19 cellular contexts compared by ENCODE assay signal in genomic region chr2:219112651-219113338, GRCh38. TPM values are rescaled to one million over a fixed set of nuclear protein-coding genes. Genes with fewer than 3 reads are reported as not detected.
DNase-seq lines count a peak whose midpoint lies in the region; ATAC-seq and TF ChIP-seq lines count a peak whose summit lies in the region.
"Had no signal": no experiment of that assay in that cellular context is flagged by ENCODE, and none has a peak within 500 bp of the region (broad histone marks: within the 10 kb centered on the region; RNA-seq: fewer than 3 reads in every experiment).

No MANE protein-coding gene starts in this region.

- peak overlapping the region; percentile 25 for H3K4me2 ChIP-seq in hepatocyte
- H3K4me2 ChIP-seq: BLaER1 had no signal

- WGBS in hepatocyte (ENCODE audit: low lambda C conversion rate, missing lambda C conversion rate), result 72% methylated on average over 9 of the region's 9 CpGs

- peaks cover 8% of the 10 kb centered on the region for H3K36me3 Mint-ChIP-seq in activated T-cell treated with anti-CD3 and anti-CD28 coated beads, Interleukin-2, amount 50 U/mL, for 24 hours (ENCODE audit: low read depth)

- peak overlapping the region; percentile 12 for H3K9ac ChIP-seq in rectal smooth muscle tissue (ENCODE audit: low read length)
- H3K9ac ChIP-seq: BLaER1, GM23248 had no signal

- no peak overlapping the region for H3K4me3 ChIP-seq in hepatocyte
- peak overlapping the region; percentile 32 for H3K4me3 ChIP-seq in rectal smooth muscle tissue (ENCODE audit: low read length)
- H3K4me3 ChIP-seq: BLaER1, GM23248, HAP-1 had no signal

- H3K27ac Mint-ChIP-seq in activated T-cell treated with anti-CD3 and anti-CD28 coated beads, Interleukin-2, amount 50 U/mL, for 24 hours, result peak overlapping the region; percentile 9
- H3K27ac Mint-ChIP-seq: CD8-positive, alpha-beta T cell had no signal

- no peaks in the 10 kb centered on the region for H3K27me3 Mint-ChIP-seq in activated T-cell treated with anti-CD3 and anti-CD28 coated beads, Interleukin-2, amount 50 U/mL, for 24 hours

- DNase-seq in activated T-cell treated with anti-CD3 and anti-CD28 coated beads, Interleukin-2, amount 50 U/mL, for 24 hours, result no peak
- DNase-seq in activated T-cell treated with anti-CD3 and anti-CD28 coated beads, Interleukin-2, amount 50 U/mL, for 1 hour, result no peak
- DNase-seq in CD1c-positive myeloid dendritic cell (ENCODE audit: extremely low spot score) (peak; percentile 13), hepatocyte (ENCODE audit: low spot score) (no peak), NCI-H774 (lab: John Stamatoyannopoulos, UW) (no peak)
- DNase-seq: CD8-positive, alpha-beta T cell; DMS53; EL; GM23248; NCI-H1105 treated with DMSO at 0.1 percent for 48 hours; NCI-H1694; NCI-H2081 treated with DMSO at 0.1 percent for 48 hours; NCI-H446 treated with DMSO at 0.1 percent for 48 hours; NCI-H69 had no signal

- no peaks in the 10 kb centered on the region for H4K20me1 ChIP-seq in hepatocyte (ENCODE audit: insufficient read depth, poor library complexity, severe bottlenecking)

- H3K4me1 ChIP-seq in hepatocyte (ENCODE audit: insufficient read depth) (peaks cover 45% of the 10 kb centered on the region), rectal smooth muscle tissue (ENCODE audit: control insufficient read depth, insufficient read depth, low read length) (no peaks in the 10 kb centered on the region)
- H3K4me1 ChIP-seq: HAP-1 had no signal

- no peaks in the 10 kb centered on the region for H3K9me2 ChIP-seq in hepatocyte (replicated peaks; ENCODE audit: insufficient read depth)

- peaks cover 30% of the 10 kb centered on the region for H3K4me1 Mint-ChIP-seq in activated T-cell treated with anti-CD3 and anti-CD28 coated beads, Interleukin-2, amount 50 U/mL, for 24 hours (ENCODE audit: low read depth)

- H3K79me2 ChIP-seq in hepatocyte, result peaks cover 26% of the 10 kb centered on the region

- no peak for TF ChIP-seq CTCF in hepatocyte (IDR thresholded peaks at IDR 0.05; ENCODE audit: poor library complexity)

- H3K27me3 ChIP-seq in hepatocyte (no peaks in the 10 kb centered on the region), rectal smooth muscle tissue (ENCODE audit: control insufficient read depth, insufficient read depth, low read length) (no peaks in the 10 kb centered on the region)
- H3K27me3 ChIP-seq: BLaER1 had no signal

- no peak for ATAC-seq in HG03565 (IDR thresholded peaks at IDR 0.05; ENCODE audit: unreplicated experiment)
- ATAC-seq: CD8-positive, alpha-beta T cell; Panc1 had no signal

- no peaks in the 10 kb centered on the region for H3K9me3 Mint-ChIP-seq in activated T-cell treated with anti-CD3 and anti-CD28 coated beads, Interleukin-2, amount 50 U/mL, for 24 hours
- H3K9me3 Mint-ChIP-seq: CD8-positive, alpha-beta T cell had no signal

- H2AFZ ChIP-seq in hepatocyte, result no peak overlapping the region
- H2AFZ ChIP-seq: GM23248 had no signal

- H3K27ac ChIP-seq in hepatocyte (peak overlapping the region; percentile 70), rectal smooth muscle tissue (ENCODE audit: low read depth, low read length) (no peak overlapping the region)
- H3K27ac ChIP-seq: BLaER1, GM23248 had no signal

- no peak overlapping the region for H3K4me3 Mint-ChIP-seq in activated T-cell treated with anti-CD3 and anti-CD28 coated beads, Interleukin-2, amount 50 U/mL, for 24 hours
- H3K4me3 Mint-ChIP-seq: CD8-positive, alpha-beta T cell had no signal

- no peaks in the 10 kb centered on the region for H3K9me3 ChIP-seq in hepatocyte (ENCODE audit: low read depth)
- H3K9me3 ChIP-seq: BLaER1, HAP-1 had no signal

- H3K36me3 ChIP-seq in hepatocyte (replicated peaks; ENCODE audit: insufficient read depth, low read depth) (no peaks in the 10 kb centered on the region), rectal smooth muscle tissue (ENCODE audit: control insufficient read depth, insufficient read depth, low read length) (no peaks in the 10 kb centered on the region)
- H3K36me3 ChIP-seq: BLaER1, HAP-1 had no signal

RNA-seq across cellular contexts. Expression of gene NHEJ1, which starts 47.8 kb away (rescaled TPM):
- total RNA-seq in hepatocyte, result 27.8 and 28.2 TPM in 2 replicates
- polyA plus RNA-seq in hepatocyte, result 18.1 and 18.2 TPM in 2 replicates

RNA-seq across cellular contexts. Expression of gene IHH, which starts 52.1 kb away (rescaled TPM):
- total RNA-seq in hepatocyte, result 23.0 and 23.1 TPM in 2 replicates
- 27.7 and 36.3 TPM in 2 replicates for polyA plus RNA-seq in hepatocyte
- total RNA-seq: CD8-positive, alpha-beta T cell; GM23248 had no signal
- polyA plus RNA-seq: GM23248 had no signal

RNA-seq across cellular contexts. Expression of gene SLC23A3, which starts 57.0 kb away (rescaled TPM):
- 1.4 and 1.5 TPM in 2 replicates for total RNA-seq in hepatocyte
- 0.80 and 1.1 TPM in 2 replicates for polyA plus RNA-seq in hepatocyte
